ENCODE assay signal across 8 cellular contexts in the genomic region with DNA sequence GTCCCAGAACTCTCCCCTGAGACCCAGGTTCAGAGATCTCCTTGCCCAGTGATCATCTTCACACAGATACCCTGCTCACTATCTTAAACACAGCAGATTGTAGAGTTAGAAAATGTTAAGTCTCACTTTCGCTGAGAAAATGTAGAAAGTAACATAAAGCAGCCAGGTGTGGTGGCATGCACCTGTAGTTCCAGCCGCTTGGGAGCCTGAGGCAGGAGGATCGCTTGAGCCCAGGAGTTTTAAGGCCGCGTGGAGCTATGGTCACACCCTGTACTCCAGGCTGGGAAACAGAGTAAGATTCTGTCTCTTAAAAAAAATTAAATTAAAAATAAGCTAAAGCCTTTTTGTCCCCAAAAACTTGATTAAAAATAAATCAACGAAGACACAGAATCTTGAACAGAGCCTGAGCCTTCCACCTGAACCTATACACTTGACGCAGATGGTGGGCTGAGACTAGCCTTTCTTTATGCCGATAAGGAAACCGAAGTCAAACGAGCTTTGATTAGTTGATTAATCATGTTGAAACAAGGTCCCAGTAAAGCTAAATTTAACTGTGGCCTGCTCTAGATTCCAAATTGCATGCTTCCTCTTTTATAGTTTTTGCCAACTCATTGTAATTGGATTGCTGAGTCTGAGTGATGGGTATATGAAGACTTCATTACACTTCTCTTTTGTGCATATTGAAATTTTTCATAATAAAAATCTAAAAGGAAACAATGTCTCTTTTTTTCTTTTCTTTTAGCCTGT.
DNase-seq lines count a peak whose midpoint lies in the region; ATAC-seq lines count a peak whose summit lies in the region.

No MANE protein-coding gene starts in this region.

- H3K27ac Mint-ChIP-seq in activated naive CD8-positive, alpha-beta T cell, result peak overlapping the region; percentile 90

- peaks cover 26% of the 10 kb centered on the region for H3K4me1 Mint-ChIP-seq in activated naive CD8-positive, alpha-beta T cell (ENCODE audit: low read depth)

- peak overlapping the region; percentile 1 for H3K4me3 Mint-ChIP-seq in activated naive CD8-positive, alpha-beta T cell

- ATAC-seq in GM18508 (IDR thresholded peaks at IDR 0.05; ENCODE audit: insufficient read depth, unreplicated experiment) (peak; percentile 21), GM21529 (IDR thresholded peaks at IDR 0.05; ENCODE audit: unreplicated experiment) (peak; percentile 28), HG03571 (IDR thresholded peaks at IDR 0.05; ENCODE audit: unreplicated experiment) (peak; percentile 26)

- H3K27me3 Mint-ChIP-seq in activated naive CD8-positive, alpha-beta T cell, result no peaks in the 10 kb centered on the region

- no peaks in the 10 kb centered on the region for H3K36me3 Mint-ChIP-seq in activated naive CD8-positive, alpha-beta T cell

- no peaks in the 10 kb centered on the region for H3K9me3 Mint-ChIP-seq in activated naive CD8-positive, alpha-beta T cell (ENCODE audit: low read depth)

- no peak for DNase-seq in NCI-H2171 treated with DMSO at 0.1 percent for 48 hours (lab: John Stamatoyannopoulos, UW)
- DNase-seq in AG20443 (ENCODE audit: low spot score), result no peak
- no peak for DNase-seq in effector CD4-positive, alpha-beta T cell
- DNase-seq in NCI-H2081 treated with DMSO at 0.1 percent for 48 hours (lab: John Stamatoyannopoulos, UW), result no peak
